ENCODE assay signal across 20 cellular contexts in the genomic region with DNA sequence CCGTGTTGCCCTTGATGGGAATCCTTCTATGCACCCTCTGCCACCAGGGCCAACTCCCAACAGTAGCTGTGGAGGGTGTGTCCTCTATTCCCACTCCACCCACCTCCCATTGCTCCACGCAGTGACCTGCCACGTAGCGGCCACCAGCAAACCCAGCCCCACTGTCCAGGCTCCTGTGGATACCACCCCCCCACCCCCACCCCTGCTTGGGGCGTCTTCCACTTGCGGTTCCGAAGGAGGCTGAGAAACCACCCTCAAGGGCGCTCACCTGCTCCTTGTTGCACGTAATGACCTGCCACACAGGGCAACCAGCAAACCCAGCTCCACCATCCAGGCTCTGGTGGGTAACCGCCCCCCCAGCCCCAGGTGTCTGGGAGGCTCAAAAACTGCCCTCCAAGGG.
"Had no signal": no experiment of that assay in that cellular context is flagged by ENCODE, and none has a peak within 500 bp of the region (broad histone marks: within the 10 kb centered on the region; RNA-seq: fewer than 3 reads in every experiment).

No MANE protein-coding gene starts in this region.

- H3K36me3 Mint-ChIP-seq: activated naive CD8-positive, alpha-beta T cell treated with anti-CD3 and anti-CD28 coated beads, Interleukin-2, amount 10 ng/mL, durations not matched to agents 7 days and 5 days had no signal

- ATAC-seq: activated CD4-positive, CD25-positive, alpha-beta regulatory T cell treated with anti-CD3 and anti-CD28 coated beads, Interleukin-2, amount 50 U/mL, for 24 hours; activated T-cell treated with anti-CD3 and anti-CD28 coated beads, Interleukin-2, amount 50 U/mL, for 72 hours; left lung; stimulated activated naive CD8-positive, alpha-beta T cell treated with anti-CD3 and anti-CD28 coated beads, Interleukin-15, Interleukin-2, amounts not matched to agents 100 U/mL and 50 U/mL, for 24 hours had no signal

- H3K9me3 Mint-ChIP-seq: activated CD4-positive, alpha-beta memory T cell treated with anti-CD3 and anti-CD28 coated beads, Interleukin-2, amount 10 ng/mL, durations not matched to agents 7 days and 5 days; activated CD4-positive, alpha-beta T cell treated with anti-CD3 and anti-CD28 coated beads, Interleukin-2, amount 10 ng/mL, durations not matched to agents 24 days and 14 days; activated naive CD4-positive, alpha-beta T cell treated with anti-CD3 and anti-CD28 coated beads for 36 hours; activated naive CD8-positive, alpha-beta T cell treated with anti-CD3 and anti-CD28 coated beads, Interleukin-2, amount 10 ng/mL, durations not matched to agents 7 days and 5 days; activated T-cell treated with anti-CD3 and anti-CD28 coated beads, Interleukin-2, amount 50 U/mL, for 72 hours; immature natural killer cell; nephron progenitor cell had no signal

- H3K4me1 Mint-ChIP-seq: activated CD4-positive, alpha-beta memory T cell treated with anti-CD3 and anti-CD28 coated beads, Interleukin-2, amount 10 ng/mL, durations not matched to agents 7 days and 5 days; activated CD4-positive, alpha-beta T cell treated with anti-CD3 and anti-CD28 coated beads, Interleukin-2, amount 10 ng/mL, durations not matched to agents 24 days and 14 days; immature natural killer cell had no signal

- H3K27ac Mint-ChIP-seq: activated CD4-positive, alpha-beta memory T cell treated with anti-CD3 and anti-CD28 coated beads, Interleukin-2, amount 10 ng/mL, durations not matched to agents 7 days and 5 days; activated CD4-positive, alpha-beta T cell treated with anti-CD3 and anti-CD28 coated beads, Interleukin-2, amount 10 ng/mL, durations not matched to agents 24 days and 14 days; activated naive CD4-positive, alpha-beta T cell treated with anti-CD3 and anti-CD28 coated beads for 36 hours; activated naive CD8-positive, alpha-beta T cell treated with anti-CD3 and anti-CD28 coated beads, Interleukin-2, amount 10 ng/mL, durations not matched to agents 7 days and 5 days; activated T-cell treated with anti-CD3 and anti-CD28 coated beads, Interleukin-2, amount 50 U/mL, for 72 hours; immature natural killer cell had no signal

- H3K9me3 ChIP-seq: left lung, upper lobe of left lung had no signal

- H3K27me3 ChIP-seq: hepatocyte, upper lobe of left lung had no signal

- H3K27me3 Mint-ChIP-seq: progenitor cell of endocrine pancreas had no signal

- H3K27ac ChIP-seq: hepatocyte, left lung, upper lobe of left lung had no signal

- H2AFZ ChIP-seq: hepatocyte had no signal

- H3K4me2 ChIP-seq: hepatocyte had no signal

- H3K36me3 ChIP-seq: left lung, upper lobe of left lung had no signal

- DNase-seq: activated CD4-positive, alpha-beta memory T cell treated with anti-CD3 and anti-CD28 coated beads, Interleukin-2, amount 10 ng/mL, durations not matched to agents 7 days and 5 days; activated CD4-positive, alpha-beta T cell treated with anti-CD3 and anti-CD28 coated beads, Interleukin-2, amount 10 ng/mL, durations not matched to agents 24 days and 14 days; activated effector memory CD4-positive, alpha-beta T cell treated with Interleukin-2 at 50 U/mL for 16 hours; activated naive CD4-positive, alpha-beta T cell treated with anti-CD3 and anti-CD28 coated beads for 36 hours; activated naive CD8-positive, alpha-beta T cell treated with anti-CD3 and anti-CD28 coated beads, Interleukin-2, amount 10 ng/mL, durations not matched to agents 7 days and 5 days; activated T-cell treated with anti-CD3 and anti-CD28 coated beads, Interleukin-2, amount 50 U/mL, for 72 hours; amniotic stem cell; cerebellar nuclear complex; immature natural killer cell; kidney glomerular epithelial cell; nephron progenitor cell; nucleus accumbens; stimulated activated CD4-positive, alpha-beta T cell treated with anti-CD3 and anti-CD28 coated beads, Interleukin-4, amount 100 ng/mL, for 24 hours; stimulated activated naive CD8-positive, alpha-beta T cell treated with anti-CD3 and anti-CD28 coated beads, Interleukin-15, Interleukin-2, amounts not matched to agents 100 U/mL and 50 U/mL, for 24 hours; upper lobe of left lung had no signal

- H3K4me3 ChIP-seq: coronary artery, hepatocyte, left lung, upper lobe of left lung had no signal

- H3K4me3 Mint-ChIP-seq: activated CD4-positive, alpha-beta memory T cell treated with anti-CD3 and anti-CD28 coated beads, Interleukin-2, amount 10 ng/mL, durations not matched to agents 7 days and 5 days; activated CD4-positive, alpha-beta T cell treated with anti-CD3 and anti-CD28 coated beads, Interleukin-2, amount 10 ng/mL, durations not matched to agents 24 days and 14 days; activated naive CD4-positive, alpha-beta T cell treated with anti-CD3 and anti-CD28 coated beads for 36 hours; activated naive CD8-positive, alpha-beta T cell treated with anti-CD3 and anti-CD28 coated beads, Interleukin-2, amount 10 ng/mL, durations not matched to agents 7 days and 5 days; activated T-cell treated with anti-CD3 and anti-CD28 coated beads, Interleukin-2, amount 50 U/mL, for 72 hours; immature natural killer cell; nephron progenitor cell had no signal
